ENCODE assay signal across 1 cellular context in genomic region chr6:101444717-101445116, GRCh38.
TF ChIP-seq lines count a peak whose summit lies in the region.

No MANE protein-coding gene starts in this region.

TF ChIP-seq in SK-N-SH treated with all-trans-retinoic acid at 6 μM for 48 hours, 23 proteins besides CTCF, POLR2A, EP300 and RAD21 (continued from another document):
- TF ChIP-seq, protein P1, sequence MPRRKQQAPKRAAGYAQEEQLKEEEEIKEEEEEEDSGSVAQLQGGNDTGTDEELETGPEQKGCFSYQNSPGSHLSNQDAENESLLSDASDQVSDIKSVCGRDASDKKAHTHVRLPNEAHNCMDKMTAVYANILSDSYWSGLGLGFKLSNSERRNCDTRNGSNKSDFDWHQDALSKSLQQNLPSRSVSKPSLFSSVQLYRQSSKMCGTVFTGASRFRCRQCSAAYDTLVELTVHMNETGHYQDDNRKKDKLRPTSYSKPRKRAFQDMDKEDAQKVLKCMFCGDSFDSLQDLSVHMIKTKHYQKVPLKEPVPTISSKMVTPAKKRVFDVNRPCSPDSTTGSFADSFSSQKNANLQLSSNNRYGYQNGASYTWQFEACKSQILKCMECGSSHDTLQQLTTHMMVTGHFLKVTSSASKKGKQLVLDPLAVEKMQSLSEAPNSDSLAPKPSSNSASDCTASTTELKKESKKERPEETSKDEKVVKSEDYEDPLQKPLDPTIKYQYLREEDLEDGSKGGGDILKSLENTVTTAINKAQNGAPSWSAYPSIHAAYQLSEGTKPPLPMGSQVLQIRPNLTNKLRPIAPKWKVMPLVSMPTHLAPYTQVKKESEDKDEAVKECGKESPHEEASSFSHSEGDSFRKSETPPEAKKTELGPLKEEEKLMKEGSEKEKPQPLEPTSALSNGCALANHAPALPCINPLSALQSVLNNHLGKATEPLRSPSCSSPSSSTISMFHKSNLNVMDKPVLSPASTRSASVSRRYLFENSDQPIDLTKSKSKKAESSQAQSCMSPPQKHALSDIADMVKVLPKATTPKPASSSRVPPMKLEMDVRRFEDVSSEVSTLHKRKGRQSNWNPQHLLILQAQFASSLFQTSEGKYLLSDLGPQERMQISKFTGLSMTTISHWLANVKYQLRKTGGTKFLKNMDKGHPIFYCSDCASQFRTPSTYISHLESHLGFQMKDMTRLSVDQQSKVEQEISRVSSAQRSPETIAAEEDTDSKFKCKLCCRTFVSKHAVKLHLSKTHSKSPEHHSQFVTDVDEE (CRISPR knock-in tag; IDR thresholded peaks at IDR 0.05): 0 out of 2 replicates have a peak, but pooled peaks have one; percentile 53
- TF ChIP-seq BACH2 (CRISPR knock-in tag; IDR thresholded peaks at IDR 0.05; ENCODE audit: borderline replicate concordance): no peak
- TF ChIP-seq ZC3H10 (CRISPR knock-in tag; IDR thresholded peaks at IDR 0.05): no peak
- no peak for TF ChIP-seq TOX (CRISPR knock-in tag; IDR thresholded peaks at IDR 0.05; ENCODE audit: borderline replicate concordance)
TF ChIP-seq in SK-N-SH treated with all-trans-retinoic acid at 6 μM for 48 hours: peak in this region for 6.
